In the genomic region with DNA sequence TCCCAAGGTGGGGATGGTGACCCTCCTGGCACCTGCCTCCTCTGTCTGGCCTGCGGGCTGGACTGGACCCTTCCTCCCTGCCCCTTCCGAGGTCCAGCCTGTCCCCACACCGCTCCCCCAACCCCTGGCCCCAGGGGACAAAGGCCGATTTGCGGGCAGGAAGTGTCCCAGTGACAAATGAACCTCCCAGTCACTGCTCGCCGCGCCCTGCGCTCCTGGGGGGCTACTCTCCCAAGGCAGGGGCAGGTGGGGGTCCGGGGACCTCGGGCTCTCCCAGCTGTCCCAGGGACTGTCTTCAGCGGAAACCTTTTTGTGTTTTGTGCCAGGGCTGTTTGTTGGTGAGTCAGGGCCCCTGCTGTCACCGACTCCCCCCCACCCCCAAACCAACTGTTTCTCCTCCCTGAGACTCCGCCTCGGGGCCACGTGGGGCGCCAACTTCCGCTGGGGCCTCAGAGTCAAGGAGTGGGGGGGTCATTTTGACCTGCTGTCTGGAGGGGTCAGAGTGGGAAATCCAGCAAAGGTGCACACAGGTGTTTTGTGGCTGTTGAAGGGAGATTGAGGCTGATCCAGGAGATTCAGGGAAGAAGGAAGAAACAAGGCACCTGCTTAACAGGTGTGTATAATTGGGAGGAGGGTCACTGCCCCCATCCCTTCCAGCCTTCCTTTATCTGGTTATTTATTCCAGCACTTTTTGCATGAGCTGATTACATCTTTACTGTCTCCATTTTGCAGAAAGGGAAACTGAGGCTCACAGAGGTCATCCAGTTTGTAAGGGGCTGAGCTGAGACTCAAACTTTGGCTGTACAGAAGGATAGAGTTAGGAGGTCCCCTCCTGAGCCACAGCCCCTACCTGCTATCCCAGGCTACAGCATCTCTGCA, we compare ENCODE assay signal across 1 cellular context.
TF ChIP-seq lines count a peak whose summit lies in the region.

No MANE protein-coding gene starts in this region.

TF ChIP-seq in K562, 482 proteins besides CTCF, POLR2A, EP300 and RAD21 (continued from another document and continues in another):
- TF ChIP-seq, protein P1, sequence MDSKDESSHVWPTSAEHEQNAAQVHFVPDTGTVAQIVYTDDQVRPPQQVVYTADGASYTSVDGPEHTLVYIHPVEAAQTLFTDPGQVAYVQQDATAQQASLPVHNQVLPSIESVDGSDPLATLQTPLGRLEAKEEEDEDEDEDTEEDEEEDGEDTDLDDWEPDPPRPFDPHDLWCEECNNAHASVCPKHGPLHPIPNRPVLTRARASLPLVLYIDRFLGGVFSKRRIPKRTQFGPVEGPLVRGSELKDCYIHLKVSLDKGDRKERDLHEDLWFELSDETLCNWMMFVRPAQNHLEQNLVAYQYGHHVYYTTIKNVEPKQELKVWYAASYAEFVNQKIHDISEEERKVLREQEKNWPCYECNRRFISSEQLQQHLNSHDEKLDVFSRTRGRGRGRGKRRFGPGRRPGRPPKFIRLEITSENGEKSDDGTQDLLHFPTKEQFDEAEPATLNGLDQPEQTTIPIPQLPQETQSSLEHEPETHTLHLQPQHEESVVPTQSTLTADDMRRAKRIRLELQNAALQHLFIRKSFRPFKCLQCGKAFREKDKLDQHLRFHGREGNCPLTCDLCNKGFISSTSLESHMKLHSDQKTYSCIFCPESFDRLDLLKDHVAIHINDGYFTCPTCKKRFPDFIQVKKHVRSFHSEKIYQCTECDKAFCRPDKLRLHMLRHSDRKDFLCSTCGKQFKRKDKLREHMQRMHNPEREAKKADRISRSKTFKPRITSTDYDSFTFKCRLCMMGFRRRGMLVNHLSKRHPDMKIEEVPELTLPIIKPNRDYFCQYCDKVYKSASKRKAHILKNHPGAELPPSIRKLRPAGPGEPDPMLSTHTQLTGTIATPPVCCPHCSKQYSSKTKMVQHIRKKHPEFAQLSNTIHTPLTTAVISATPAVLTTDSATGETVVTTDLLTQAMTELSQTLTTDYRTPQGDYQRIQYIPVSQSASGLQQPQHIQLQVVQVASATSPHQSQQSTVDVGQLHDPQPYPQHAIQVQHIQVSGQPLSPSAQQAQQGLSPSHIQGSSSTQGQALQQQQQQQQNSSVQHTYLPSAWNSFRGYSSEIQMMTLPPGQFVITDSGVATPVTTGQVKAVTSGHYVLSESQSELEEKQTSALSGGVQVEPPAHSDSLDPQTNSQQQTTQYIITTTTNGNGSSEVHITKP (IDR thresholded peaks at IDR 0.05; ENCODE audit: partially characterized antibody), result peak; percentile 80
- TF ChIP-seq ZBTB7A (IDR thresholded peaks at IDR 0.05; ENCODE audit: borderline replicate concordance, control insufficient read depth, low read depth, low read length) (peak; percentile 72), DNMT1 (IDR thresholded peaks at IDR 0.05) (no peak), NBN (IDR thresholded peaks at IDR 0.05; ENCODE audit: low read depth) (no peak), ILF3 (IDR thresholded peaks at IDR 0.05; ENCODE audit: borderline replicate concordance) (no peak), RBM39 (optimal IDR thresholded peaks at IDR 0.05; ENCODE audit: low read depth, low read length) (no peak), CHD1 (IDR thresholded peaks at IDR 0.05; ENCODE audit: low read length) (no peak), FOXA3 (CRISPR knock-in tag; conservative IDR thresholded peaks at IDR 0.05 in 1 of 2, IDR thresholded peaks at IDR 0.05 in 1 of 2) (no peak), SRSF7 (optimal IDR thresholded peaks at IDR 0.05; ENCODE audit: low read depth, low read length) (no peak), ZNF121 (CRISPR knock-in tag; conservative IDR thresholded peaks at IDR 0.05) (no peak), SREBF1 (IDR thresholded peaks at IDR 0.05; ENCODE audit: borderline replicate concordance, low read depth, low read length) (no peak), GABPB2 (CRISPR knock-in tag; conservative IDR thresholded peaks at IDR 0.05) (no peak), CHD4 (IDR thresholded peaks at IDR 0.05; ENCODE audit: insufficient read depth, insufficient replicate concordance, low read depth, low read length, poor library complexity, severe bottlenecking) (no peak), EWSR1 (IDR thresholded peaks at IDR 0.05; ENCODE audit: borderline replicate concordance, low read depth, partially characterized antibody) (no peak), WHSC1 (IDR thresholded peaks at IDR 0.05; ENCODE audit: low read length) (no peak), SRSF3 (IDR thresholded peaks at IDR 0.05; ENCODE audit: insufficient read depth, low read length) (no peak), ZNF316 (IDR thresholded peaks at IDR 0.05) (no peak), BRD4 (IDR thresholded peaks at IDR 0.05) (no peak), NFYB (IDR thresholded peaks at IDR 0.05; ENCODE audit: extremely low read depth, insufficient read length) (no peak), ZNF324 (CRISPR knock-in tag; IDR thresholded peaks at IDR 0.05) (no peak), BHLHE40 (IDR thresholded peaks at IDR 0.05; ENCODE audit: low read length) (no peak), HNRNPH1 (optimal IDR thresholded peaks at IDR 0.05; ENCODE audit: low read depth, low read length) (no peak), NR4A1 (CRISPR knock-in tag; IDR thresholded peaks at IDR 0.05) (no peak), NR4A1 (tag; IDR thresholded peaks at IDR 0.05) (no peak), EP400 (IDR thresholded peaks at IDR 0.05) (peak; percentile 86), NUFIP1 (IDR thresholded peaks at IDR 0.05; ENCODE audit: partially characterized antibody) (no peak), KAT7 (CRISPR knock-in tag; IDR thresholded peaks at IDR 0.05; ENCODE audit: borderline replicate concordance) (no peak), NELFE (IDR thresholded peaks at IDR 0.05; ENCODE audit: insufficient read depth, insufficient read length) (no peak), CHD2 (IDR thresholded peaks at IDR 0.05; ENCODE audit: low read depth, low read length) (no peak), SETDB1 (IDR thresholded peaks at IDR 0.05; ENCODE audit: low read length) (no peak), EGR1 (conservative IDR thresholded peaks at IDR 0.05) (no peak), CREM (IDR thresholded peaks at IDR 0.05; ENCODE audit: low read depth) (no peak), RFX7 (CRISPR knock-in tag; IDR thresholded peaks at IDR 0.05) (no peak)
- TF ChIP-seq, protein P2, sequence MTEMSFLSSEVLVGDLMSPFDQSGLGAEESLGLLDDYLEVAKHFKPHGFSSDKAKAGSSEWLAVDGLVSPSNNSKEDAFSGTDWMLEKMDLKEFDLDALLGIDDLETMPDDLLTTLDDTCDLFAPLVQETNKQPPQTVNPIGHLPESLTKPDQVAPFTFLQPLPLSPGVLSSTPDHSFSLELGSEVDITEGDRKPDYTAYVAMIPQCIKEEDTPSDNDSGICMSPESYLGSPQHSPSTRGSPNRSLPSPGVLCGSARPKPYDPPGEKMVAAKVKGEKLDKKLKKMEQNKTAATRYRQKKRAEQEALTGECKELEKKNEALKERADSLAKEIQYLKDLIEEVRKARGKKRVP (CRISPR knock-in tag; IDR thresholded peaks at IDR 0.05), result no peak
- TF ChIP-seq, protein P3, sequence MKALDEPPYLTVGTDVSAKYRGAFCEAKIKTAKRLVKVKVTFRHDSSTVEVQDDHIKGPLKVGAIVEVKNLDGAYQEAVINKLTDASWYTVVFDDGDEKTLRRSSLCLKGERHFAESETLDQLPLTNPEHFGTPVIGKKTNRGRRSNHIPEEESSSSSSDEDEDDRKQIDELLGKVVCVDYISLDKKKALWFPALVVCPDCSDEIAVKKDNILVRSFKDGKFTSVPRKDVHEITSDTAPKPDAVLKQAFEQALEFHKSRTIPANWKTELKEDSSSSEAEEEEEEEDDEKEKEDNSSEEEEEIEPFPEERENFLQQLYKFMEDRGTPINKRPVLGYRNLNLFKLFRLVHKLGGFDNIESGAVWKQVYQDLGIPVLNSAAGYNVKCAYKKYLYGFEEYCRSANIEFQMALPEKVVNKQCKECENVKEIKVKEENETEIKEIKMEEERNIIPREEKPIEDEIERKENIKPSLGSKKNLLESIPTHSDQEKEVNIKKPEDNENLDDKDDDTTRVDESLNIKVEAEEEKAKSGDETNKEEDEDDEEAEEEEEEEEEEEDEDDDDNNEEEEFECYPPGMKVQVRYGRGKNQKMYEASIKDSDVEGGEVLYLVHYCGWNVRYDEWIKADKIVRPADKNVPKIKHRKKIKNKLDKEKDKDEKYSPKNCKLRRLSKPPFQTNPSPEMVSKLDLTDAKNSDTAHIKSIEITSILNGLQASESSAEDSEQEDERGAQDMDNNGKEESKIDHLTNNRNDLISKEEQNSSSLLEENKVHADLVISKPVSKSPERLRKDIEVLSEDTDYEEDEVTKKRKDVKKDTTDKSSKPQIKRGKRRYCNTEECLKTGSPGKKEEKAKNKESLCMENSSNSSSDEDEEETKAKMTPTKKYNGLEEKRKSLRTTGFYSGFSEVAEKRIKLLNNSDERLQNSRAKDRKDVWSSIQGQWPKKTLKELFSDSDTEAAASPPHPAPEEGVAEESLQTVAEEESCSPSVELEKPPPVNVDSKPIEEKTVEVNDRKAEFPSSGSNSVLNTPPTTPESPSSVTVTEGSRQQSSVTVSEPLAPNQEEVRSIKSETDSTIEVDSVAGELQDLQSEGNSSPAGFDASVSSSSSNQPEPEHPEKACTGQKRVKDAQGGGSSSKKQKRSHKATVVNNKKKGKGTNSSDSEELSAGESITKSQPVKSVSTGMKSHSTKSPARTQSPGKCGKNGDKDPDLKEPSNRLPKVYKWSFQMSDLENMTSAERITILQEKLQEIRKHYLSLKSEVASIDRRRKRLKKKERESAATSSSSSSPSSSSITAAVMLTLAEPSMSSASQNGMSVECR (CRISPR knock-in tag; IDR thresholded peaks at IDR 0.05), result peak; percentile 57
- TF ChIP-seq, protein P4, sequence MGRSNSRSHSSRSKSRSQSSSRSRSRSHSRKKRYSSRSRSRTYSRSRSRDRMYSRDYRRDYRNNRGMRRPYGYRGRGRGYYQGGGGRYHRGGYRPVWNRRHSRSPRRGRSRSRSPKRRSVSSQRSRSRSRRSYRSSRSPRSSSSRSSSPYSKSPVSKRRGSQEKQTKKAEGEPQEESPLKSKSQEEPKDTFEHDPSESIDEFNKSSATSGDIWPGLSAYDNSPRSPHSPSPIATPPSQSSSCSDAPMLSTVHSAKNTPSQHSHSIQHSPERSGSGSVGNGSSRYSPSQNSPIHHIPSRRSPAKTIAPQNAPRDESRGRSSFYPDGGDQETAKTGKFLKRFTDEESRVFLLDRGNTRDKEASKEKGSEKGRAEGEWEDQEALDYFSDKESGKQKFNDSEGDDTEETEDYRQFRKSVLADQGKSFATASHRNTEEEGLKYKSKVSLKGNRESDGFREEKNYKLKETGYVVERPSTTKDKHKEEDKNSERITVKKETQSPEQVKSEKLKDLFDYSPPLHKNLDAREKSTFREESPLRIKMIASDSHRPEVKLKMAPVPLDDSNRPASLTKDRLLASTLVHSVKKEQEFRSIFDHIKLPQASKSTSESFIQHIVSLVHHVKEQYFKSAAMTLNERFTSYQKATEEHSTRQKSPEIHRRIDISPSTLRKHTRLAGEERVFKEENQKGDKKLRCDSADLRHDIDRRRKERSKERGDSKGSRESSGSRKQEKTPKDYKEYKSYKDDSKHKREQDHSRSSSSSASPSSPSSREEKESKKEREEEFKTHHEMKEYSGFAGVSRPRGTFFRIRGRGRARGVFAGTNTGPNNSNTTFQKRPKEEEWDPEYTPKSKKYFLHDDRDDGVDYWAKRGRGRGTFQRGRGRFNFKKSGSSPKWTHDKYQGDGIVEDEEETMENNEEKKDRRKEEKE (IDR thresholded peaks at IDR 0.05; ENCODE audit: borderline replicate concordance in 1 of 2, control insufficient read depth in 1 of 2, low read depth in 2 of 2, low read length in 1 of 2), result no peak
- TF ChIP-seq, protein P5, sequence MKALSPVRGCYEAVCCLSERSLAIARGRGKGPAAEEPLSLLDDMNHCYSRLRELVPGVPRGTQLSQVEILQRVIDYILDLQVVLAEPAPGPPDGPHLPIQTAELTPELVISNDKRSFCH (CRISPR knock-in tag; IDR thresholded peaks at IDR 0.05), result no peak
- TF ChIP-seq, protein P5 (tag; IDR thresholded peaks at IDR 0.05), result no peak
- TF ChIP-seq, protein P6, sequence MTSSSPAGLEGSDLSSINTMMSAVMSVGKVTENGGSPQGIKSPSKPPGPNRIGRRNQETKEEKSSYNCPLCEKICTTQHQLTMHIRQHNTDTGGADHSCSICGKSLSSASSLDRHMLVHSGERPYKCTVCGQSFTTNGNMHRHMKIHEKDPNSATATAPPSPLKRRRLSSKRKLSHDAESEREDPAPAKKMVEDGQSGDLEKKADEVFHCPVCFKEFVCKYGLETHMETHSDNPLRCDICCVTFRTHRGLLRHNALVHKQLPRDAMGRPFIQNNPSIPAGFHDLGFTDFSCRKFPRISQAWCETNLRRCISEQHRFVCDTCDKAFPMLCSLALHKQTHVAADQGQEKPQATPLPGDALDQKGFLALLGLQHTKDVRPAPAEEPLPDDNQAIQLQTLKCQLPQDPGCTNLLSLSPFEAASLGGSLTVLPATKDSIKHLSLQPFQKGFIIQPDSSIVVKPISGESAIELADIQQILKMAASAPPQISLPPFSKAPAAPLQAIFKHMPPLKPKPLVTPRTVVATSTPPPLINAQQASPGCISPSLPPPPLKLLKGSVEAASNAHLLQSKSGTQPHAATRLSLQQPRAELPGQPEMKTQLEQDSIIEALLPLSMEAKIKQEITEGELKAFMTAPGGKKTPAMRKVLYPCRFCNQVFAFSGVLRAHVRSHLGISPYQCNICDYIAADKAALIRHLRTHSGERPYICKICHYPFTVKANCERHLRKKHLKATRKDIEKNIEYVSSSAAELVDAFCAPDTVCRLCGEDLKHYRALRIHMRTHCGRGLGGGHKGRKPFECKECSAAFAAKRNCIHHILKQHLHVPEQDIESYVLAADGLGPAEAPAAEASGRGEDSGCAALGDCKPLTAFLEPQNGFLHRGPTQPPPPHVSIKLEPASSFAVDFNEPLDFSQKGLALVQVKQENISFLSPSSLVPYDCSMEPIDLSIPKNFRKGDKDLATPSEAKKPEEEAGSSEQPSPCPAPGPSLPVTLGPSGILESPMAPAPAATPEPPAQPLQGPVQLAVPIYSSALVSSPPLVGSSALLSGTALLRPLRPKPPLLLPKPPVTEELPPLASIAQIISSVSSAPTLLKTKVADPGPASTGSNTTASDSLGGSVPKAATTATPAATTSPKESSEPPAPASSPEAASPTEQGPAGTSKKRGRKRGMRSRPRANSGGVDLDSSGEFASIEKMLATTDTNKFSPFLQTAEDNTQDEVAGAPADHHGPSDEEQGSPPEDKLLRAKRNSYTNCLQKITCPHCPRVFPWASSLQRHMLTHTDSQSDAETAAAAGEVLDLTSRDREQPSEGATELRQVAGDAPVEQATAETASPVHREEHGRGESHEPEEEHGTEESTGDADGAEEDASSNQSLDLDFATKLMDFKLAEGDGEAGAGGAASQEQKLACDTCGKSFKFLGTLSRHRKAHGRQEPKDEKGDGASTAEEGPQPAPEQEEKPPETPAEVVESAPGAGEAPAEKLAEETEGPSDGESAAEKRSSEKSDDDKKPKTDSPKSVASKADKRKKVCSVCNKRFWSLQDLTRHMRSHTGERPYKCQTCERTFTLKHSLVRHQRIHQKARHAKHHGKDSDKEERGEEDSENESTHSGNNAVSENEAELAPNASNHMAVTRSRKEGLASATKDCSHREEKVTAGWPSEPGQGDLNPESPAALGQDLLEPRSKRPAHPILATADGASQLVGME (CRISPR knock-in tag; IDR thresholded peaks at IDR 0.05), result no peak
- TF ChIP-seq, protein P7, sequence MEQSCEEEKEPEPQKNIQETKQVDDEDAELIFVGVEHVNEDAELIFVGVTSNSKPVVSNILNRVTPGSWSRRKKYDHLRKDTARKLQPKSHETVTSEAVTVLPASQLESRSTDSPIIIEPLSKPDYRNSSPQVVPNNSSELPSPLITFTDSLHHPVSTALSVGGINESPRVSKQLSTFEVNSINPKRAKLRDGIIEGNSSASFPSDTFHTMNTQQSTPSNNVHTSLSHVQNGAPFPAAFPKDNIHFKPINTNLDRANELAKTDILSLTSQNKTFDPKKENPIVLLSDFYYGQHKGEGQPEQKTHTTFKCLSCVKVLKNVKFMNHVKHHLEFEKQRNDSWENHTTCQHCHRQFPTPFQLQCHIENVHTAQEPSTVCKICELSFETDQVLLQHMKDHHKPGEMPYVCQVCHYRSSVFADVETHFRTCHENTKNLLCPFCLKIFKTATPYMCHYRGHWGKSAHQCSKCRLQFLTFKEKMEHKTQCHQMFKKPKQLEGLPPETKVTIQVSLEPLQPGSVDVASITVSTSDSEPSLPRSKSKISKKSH (CRISPR knock-in tag; IDR thresholded peaks at IDR 0.05), result no peak
